In the genomic region with DNA sequence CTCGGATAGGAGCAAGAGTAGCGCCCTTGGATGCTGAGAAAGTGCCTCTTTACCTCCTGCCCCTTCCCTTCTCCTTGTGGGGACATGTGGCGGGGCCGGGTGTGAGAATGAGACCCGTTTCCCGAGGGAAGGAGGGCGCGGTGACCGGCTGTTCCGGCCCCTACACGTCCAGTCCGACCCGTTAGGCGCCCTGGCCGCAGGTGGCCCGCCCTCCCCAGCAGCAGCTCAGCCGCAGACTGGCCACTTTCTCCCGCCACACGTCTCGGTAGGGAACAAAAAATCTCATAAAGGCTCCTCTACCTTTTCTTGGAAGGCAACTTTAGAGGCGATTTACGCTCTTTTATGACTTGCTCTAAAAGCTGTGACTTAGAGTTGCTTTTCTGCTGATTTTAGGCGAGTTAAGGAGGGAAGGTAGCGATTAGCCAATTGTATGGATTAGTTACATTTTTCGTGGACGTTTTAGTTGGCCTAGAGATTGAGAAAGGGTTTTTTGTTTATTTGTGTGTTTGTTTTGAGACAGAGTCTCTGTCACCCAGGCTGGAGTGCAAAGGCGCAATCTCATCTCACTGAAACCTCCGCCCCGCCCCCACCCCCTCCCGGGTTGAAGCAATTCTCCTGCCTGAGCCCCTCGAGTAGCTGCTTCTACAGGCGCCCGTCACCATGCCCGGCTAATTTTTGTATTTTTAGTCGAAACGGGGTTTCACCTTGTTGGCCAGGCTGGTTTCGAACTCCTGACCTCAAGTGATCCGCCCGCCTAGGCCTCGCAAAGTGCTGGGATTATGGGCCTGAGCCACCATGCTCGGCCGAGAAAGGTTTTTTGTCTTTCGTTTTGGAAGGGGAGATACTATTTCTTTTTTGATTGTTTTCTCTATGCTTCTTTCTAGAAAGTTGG, we compare ENCODE assay signal across 8 cellular contexts. TPM values are rescaled to one million over a fixed set of nuclear protein-coding genes. Genes with fewer than 3 reads are reported as not detected.
A peak's percentile ranks its signal among the peaks of the same experiment; 100 is the strongest.
DNase-seq lines count a peak whose midpoint lies in the region; ATAC-seq and TF ChIP-seq lines count a peak whose summit lies in the region.

No MANE protein-coding gene starts in this region.

- no TSS peak for BruUV-seq in PC-9 (replicated peaks; lab: Mats Ljungman, UMichigan)

- peak overlapping the region; percentile 58 for H3K27ac Mint-ChIP-seq in osteocyte (ENCODE audit: unreplicated experiment)

- no peaks in the 10 kb centered on the region for H3K9me3 Mint-ChIP-seq in osteocyte (ENCODE audit: unreplicated experiment)

- H2AFZ ChIP-seq in PC-9, result peak overlapping the region; percentile 96

- TF ChIP-seq CTCF in PC-9 (conservative IDR thresholded peaks at IDR 0.05) (no peak), fibroblast of pulmonary artery (IDR thresholded peaks at IDR 0.05; ENCODE audit: low read length, missing control alignments) (no peak), osteocyte (IDR thresholded peaks at IDR 0.05) (no peak)

- H3K27me3 Mint-ChIP-seq in osteocyte (ENCODE audit: unreplicated experiment), result peaks cover 4% of the 10 kb centered on the region

- no peaks in the 10 kb centered on the region for H3K36me3 Mint-ChIP-seq in osteocyte (ENCODE audit: unreplicated experiment)

- ATAC-seq in GM21786 (IDR thresholded peaks at IDR 0.05; ENCODE audit: unreplicated experiment), result no peak
- no peak for ATAC-seq in HG02759 (IDR thresholded peaks at IDR 0.05; ENCODE audit: unreplicated experiment)

- DNase-seq in PC-9, result peak; percentile 52 to 71
- no peak for DNase-seq in fibroblast of pulmonary artery (ENCODE audit: low read depth)
- DNase-seq in osteocyte (ENCODE audit: extremely low spot score, unreplicated experiment), result peak; percentile 78
- DNase-seq in NCI-H2227 (lab: John Stamatoyannopoulos, UW; ENCODE audit: unreplicated experiment), result no peak
- no peak for DNase-seq in H4 (ENCODE audit: low spot score)

- peaks cover 15% of the 10 kb centered on the region for H3F3A ChIP-seq in PC-9 (ENCODE audit: insufficient read depth, low read depth)

- peak overlapping the region; percentile 80 for H3K4me2 ChIP-seq in PC-9

- no peaks in the 10 kb centered on the region for H3K79me2 ChIP-seq in PC-9 (ENCODE audit: low read depth)

- no peaks in the 10 kb centered on the region for H3K9me2 ChIP-seq in PC-9 (ENCODE audit: insufficient read depth)

- H3K4me3 ChIP-seq in PC-9, result peak overlapping the region; percentile 90
- peak overlapping the region; percentile 43 for H3K4me3 ChIP-seq in fibroblast of pulmonary artery (replicated peaks; ENCODE audit: low read depth, low read length)

- intact Hi-C loops in PC-9 (cut with micrococcal nuclease; ENCODE audit: unreplicated experiment), result no loop called here

- no peaks in the 10 kb centered on the region for H3K36me3 ChIP-seq in ES-I3 (ENCODE audit: insufficient read depth, low read length)
- H3K36me3 ChIP-seq in PC-9 (ENCODE audit: low read depth), result no peaks in the 10 kb centered on the region

- peak overlapping the region; percentile 68 for H3K27ac ChIP-seq in PC-9

- peak overlapping the region; percentile 10 for H3K4me3 Mint-ChIP-seq in osteocyte (ENCODE audit: unreplicated experiment)

- CTCF ChIA-PET in PC-9 (lab: Charles Lee), result interaction anchor here (0.6 kb wide), 1 partner anchor 85 kb away, joined by 3 read pairs; no protein-coding TSS in a partner anchor

- H3K9ac ChIP-seq in ES-I3 (ENCODE audit: low read depth, low read length), result peak overlapping the region; percentile 81

- H4K20me1 ChIP-seq in PC-9 (ENCODE audit: insufficient read depth), result no peaks in the 10 kb centered on the region

- peaks cover 24% of the 10 kb centered on the region for H3K4me1 Mint-ChIP-seq in osteocyte (ENCODE audit: unreplicated experiment)

- no peaks in the 10 kb centered on the region for H3K9me3 ChIP-seq in ES-I3 (ENCODE audit: control insufficient read depth, insufficient read depth, low read length)
- no peaks in the 10 kb centered on the region for H3K9me3 ChIP-seq in PC-9 (ENCODE audit: insufficient read depth, low read depth)

- H3K4me1 ChIP-seq in ES-I3 (ENCODE audit: insufficient read depth, low read length) (peaks cover 7% of the 10 kb centered on the region; the same call in 1 of the 2 replicates), PC-9 (replicated peaks; ENCODE audit: insufficient read depth) (peaks cover 16% of the 10 kb centered on the region)

- H3K27me3 ChIP-seq in PC-9 (ENCODE audit: insufficient read depth, low read depth), result no peaks in the 10 kb centered on the region

- POLR2A ChIA-PET in PC-9 (lab: Charles Lee; ENCODE audit: unreplicated experiment), result no interaction called here

RNA-seq across cellular contexts. Expression of a gene that starts 8.3 kb away (rescaled TPM):
- total RNA-seq in PC-9 (2021), result 0.28 TPM in 1 of 2 replicates, not detected in the other
- not detected in 2 replicates for total RNA-seq in osteocyte
- not detected in 2 replicates for total RNA-seq in H4 (2014; rRNA removed; shearing (Covaris generic))

Comparison
In these comparisons a context has a peak if more than half of its experiments do, and no peak if none do; other contexts are left out.
1. DNase-seq: peak in PC-9 (2 of 2) and osteocyte (single experiment); none in fibroblast of pulmonary artery (single experiment), NCI-H2227 (single experiment) and H4 (single experiment).